In genomic region chr17:488993-489757, GRCh38 we compare ENCODE assay signal across 8 cellular contexts. TPM values are rescaled to one million over a fixed set of nuclear protein-coding genes. Genes with fewer than 3 reads are reported as not detected.
DNase-seq lines count a peak whose midpoint lies in the region; ATAC-seq and TF ChIP-seq lines count a peak whose summit lies in the region.

No MANE protein-coding gene starts in this region.

- peak overlapping the region; percentile 87 to 92 for H3K27ac Mint-ChIP-seq in T-cell
- H3K27ac Mint-ChIP-seq in nephron progenitor cell = no peak overlapping the region

- peak; percentile 43 to 70 (median 61) for ATAC-seq in T-cell (replicated peaks in 1 of 4)
- ATAC-seq in GM21526 (IDR thresholded peaks at IDR 0.05; ENCODE audit: low FRiP score, unreplicated experiment) = no peak

- POLR2A ChIA-PET in T-cell (lab: Charles Lee) = no interaction called here

- H3K9me3 Mint-ChIP-seq in T-cell (no peaks in the 10 kb centered on the region), nephron progenitor cell (no peaks in the 10 kb centered on the region)

- DNase-seq in activated effector memory CD4-positive, alpha-beta T cell treated with anti-CD3 and anti-CD28 coated beads, Interleukin-2, amount 50 U/mL, for 16 hours = peak; percentile 71
- no peak for DNase-seq in activated effector memory CD4-positive, alpha-beta T cell treated with Interleukin-2 at 50 U/mL for 16 hours
- DNase-seq in T-cell (peak in 17 of 34 experiments; percentile 11 to 52 (median 24)), epithelial cell of prostate (ENCODE audit: low read depth, low spot score) (peak; percentile 29), nephron progenitor cell (peak; percentile 39), NCI-H1092 treated with DMSO at 0.1 percent for 48 hours (lab: John Stamatoyannopoulos, UW) (no peak), NCI-H1694 (lab: John Stamatoyannopoulos, UW) (no peak)

- H3K36me3 Mint-ChIP-seq in T-cell (no peaks in the 10 kb centered on the region), nephron progenitor cell (ENCODE audit: low read depth) (no peaks in the 10 kb centered on the region)

- no peak overlapping the region for H3K27ac ChIP-seq in epithelial cell of prostate

- H3K4me3 Mint-ChIP-seq in T-cell (peak overlapping the region; percentile 87 to 88 (median 87)), nephron progenitor cell (peak overlapping the region; percentile 83)

- no peaks in the 10 kb centered on the region for H3K27me3 Mint-ChIP-seq in T-cell
- peaks cover 41% of the 10 kb centered on the region for H3K27me3 Mint-ChIP-seq in nephron progenitor cell (ENCODE audit: low read depth, poor library complexity)

- CTCF ChIA-PET in T-cell (lab: Charles Lee) = interaction anchor here (0.6 to 1.0 kb wide), 2 partner anchors 77 kb away, joined by 3 to 7 read pairs; no protein-coding TSS in a partner anchor

- H3K4me1 Mint-ChIP-seq in T-cell = peaks cover 5 to 15% (median 9%) of the 10 kb centered on the region in 3 donors
- H3K4me1 Mint-ChIP-seq in nephron progenitor cell = peaks cover 18% of the 10 kb centered on the region

- TF ChIP-seq CTCF in nephron progenitor cell (IDR thresholded peaks at IDR 0.05) = no peak

RNA-seq across cellular contexts. Expression of gene RFLNB, which starts 43.4 kb away (rescaled TPM):
- total RNA-seq in T-cell = 10 to 100 TPM; 38.3 to 70.3 (median 55.2) TPM

Comparison
In these comparisons a context has a peak if more than half of its experiments do, and no peak if none do; other contexts are left out.
1. DNase-seq: peak in activated effector memory CD4-positive, alpha-beta T cell treated with anti-CD3 and anti-CD28 coated beads, Interleukin-2, amount 50 U/mL, for 16 hours (single experiment), epithelial cell of prostate (single experiment) and nephron progenitor cell (single experiment); none in activated effector memory CD4-positive, alpha-beta T cell treated with Interleukin-2 at 50 U/mL for 16 hours (single experiment), NCI-H1092 treated with DMSO at 0.1 percent for 48 hours (single experiment) and NCI-H1694 (single experiment).